In genomic region chr4:111671756-111672155, GRCh38 we compare ENCODE assay signal across 25 cellular contexts.
A peak's percentile ranks its signal among the peaks of the same experiment; 100 is the strongest.
DNase-seq lines count a peak whose midpoint lies in the region; ATAC-seq, FAIRE-seq and TF ChIP-seq lines count a peak whose summit lies in the region.
"Had no signal": no experiment of that assay in that cellular context is flagged by ENCODE, and none has a peak within 500 bp of the region (broad histone marks: within the 10 kb centered on the region; RNA-seq: fewer than 3 reads in every experiment).

No MANE protein-coding gene starts in this region.

- H3K4me3 ChIP-seq in A673 (ENCODE audit: low read depth, low read length, poor library complexity, severe bottlenecking), result no peak overlapping the region
- no peak overlapping the region for H3K4me3 ChIP-seq in HAP-1
- no peak overlapping the region for H3K4me3 ChIP-seq in neural progenitor cell
- H3K4me3 ChIP-seq: GM12878, GM23248 had no signal

- H3K27me3 Mint-ChIP-seq in neural progenitor cell (ENCODE audit: insufficient read depth, low read depth), result peaks cover 11% of the 10 kb centered on the region
- H3K27me3 Mint-ChIP-seq: CD4-positive, alpha-beta memory T cell had no signal

- H3K27me3 ChIP-seq in A673 (replicated peaks; ENCODE audit: insufficient read depth, low read depth, low read length, poor library complexity) (no peaks in the 10 kb centered on the region), HAP-1 (ENCODE audit: low read depth) (no peaks in the 10 kb centered on the region), neural progenitor cell (no peaks in the 10 kb centered on the region)

- peak; percentile 63 for DNase-seq in A673 (ENCODE audit: low spot score)
- peak; percentile 24 to 87 for DNase-seq in HAP-1 (ENCODE audit: low spot score in 2 of 2)
- peak; percentile 96 for DNase-seq in NCI-H82 treated with DMSO at 0.1 percent for 48 hours (lab: John Stamatoyannopoulos, UW; ENCODE audit: unreplicated experiment)
- DNase-seq in neural progenitor cell (ENCODE audit: low spot score), result no peak
- DNase-seq in GM12892 (ENCODE audit: insufficient read length), result no peak
- no peak for DNase-seq in activated naive CD4-positive, alpha-beta T cell treated with Interleukin-2 at 50 U/mL for 16 hours
- DNase-seq: ACHN; C1 segment of cervical spinal cord; Calu3; CD4-positive, alpha-beta memory T cell; COR-L47; DMS 273 treated with DMSO at 0.1 percent for 48 hours; DMS79; EL; GDM1; GM23248; H7 had no signal

- no peak for FAIRE-seq in GM12892 (lab: Jason Lieb, UNC)
- FAIRE-seq: A204.1, GM12878, GM18507, H1 had no signal

- no peaks in the 10 kb centered on the region for H3K79me2 ChIP-seq in neural progenitor cell (ENCODE audit: low read depth)

- no peak overlapping the region for H3K4me3 Mint-ChIP-seq in neural progenitor cell
- H3K4me3 Mint-ChIP-seq: CD4-positive, alpha-beta memory T cell had no signal

- intact Hi-C loops in A673 (cut with micrococcal nuclease; ENCODE audit: unreplicated experiment), result no loop called here

- H3K4me1 ChIP-seq in A673 (ENCODE audit: insufficient read depth, low read length, poor library complexity, severe bottlenecking) (peaks cover 21% of the 10 kb centered on the region), HAP-1 (peaks cover 10% of the 10 kb centered on the region), neural progenitor cell (peaks cover 10% of the 10 kb centered on the region)

- TF ChIP-seq CTCF in A673 (conservative IDR thresholded peaks at IDR 0.05; ENCODE audit: low read depth, low read length), result no peak
- TF ChIP-seq CTCF in neural progenitor cell (IDR thresholded peaks at IDR 0.05), result no peak

- no TSS peak for BruUV-seq in A673 (replicated peaks; lab: Mats Ljungman, UMichigan)

- no peak overlapping the region for H2AFZ ChIP-seq in neural progenitor cell (replicated peaks)
- H2AFZ ChIP-seq: GM23248 had no signal

- CTCF ChIA-PET in A673 (lab: Charles Lee), result no interaction called here

- no peak overlapping the region for H3K9ac ChIP-seq in neural progenitor cell
- H3K9ac ChIP-seq: GM23248 had no signal

- ATAC-seq in HG02678 (IDR thresholded peaks at IDR 0.05; ENCODE audit: unreplicated experiment) (no peak), HG03378 (IDR thresholded peaks at IDR 0.05; ENCODE audit: unreplicated experiment) (no peak)
- ATAC-seq: GM12878, HCT116 had no signal

- H3K27ac Mint-ChIP-seq in neural progenitor cell, result no peak overlapping the region
- H3K27ac Mint-ChIP-seq: CD4-positive, alpha-beta memory T cell had no signal

- no peaks in the 10 kb centered on the region for H3F3A ChIP-seq in neural progenitor cell (ENCODE audit: low read depth)

- TF ChIP-seq POLR2A in GM12892 (IDR thresholded peaks at IDR 0.05; ENCODE audit: low read depth, low read length), result no peak

- no peaks in the 10 kb centered on the region for H3K36me3 Mint-ChIP-seq in neural progenitor cell
- H3K36me3 Mint-ChIP-seq: CD4-positive, alpha-beta memory T cell had no signal

- peak overlapping the region; percentile 45 for H3K4me2 ChIP-seq in neural progenitor cell

- H3K9me3 Mint-ChIP-seq in neural progenitor cell, result no peaks in the 10 kb centered on the region

- H3K9me3 ChIP-seq in A673 (ENCODE audit: low read depth, low read length, poor library complexity, severe bottlenecking) (no peaks in the 10 kb centered on the region), HAP-1 (no peaks in the 10 kb centered on the region), neural progenitor cell (ENCODE audit: low read depth) (no peaks in the 10 kb centered on the region)

- H3K36me3 ChIP-seq in A673 (ENCODE audit: insufficient read depth, low read length, poor library complexity, severe bottlenecking) (no peaks in the 10 kb centered on the region), HAP-1 (replicated peaks) (no peaks in the 10 kb centered on the region), neural progenitor cell (no peaks in the 10 kb centered on the region)

- POLR2A ChIA-PET in A673 (lab: Charles Lee; ENCODE audit: low non-redundant PET), result no interaction called here

- in situ Hi-C loops in HAP-1 (cut with MboI; ENCODE audit: low sequenced_read_pairs), result no loop called here

- H3K4me1 Mint-ChIP-seq in neural progenitor cell, result peaks cover 20% of the 10 kb centered on the region
- H3K4me1 Mint-ChIP-seq: CD4-positive, alpha-beta memory T cell had no signal

- H3K27ac ChIP-seq in A673 (ENCODE audit: low read depth, low read length, poor library complexity, severe bottlenecking) (no peak overlapping the region), neural progenitor cell (no peak overlapping the region)
- H3K27ac ChIP-seq: 22Rv1, GM23248 had no signal

- no peaks in the 10 kb centered on the region for H4K20me1 ChIP-seq in neural progenitor cell (ENCODE audit: low read depth)

Comparison
In these comparisons a context has a peak if more than half of its experiments do, and no peak if none do; other contexts are left out.
1. DNase-seq: peak in A673 (single experiment), HAP-1 (2 of 2) and NCI-H82 treated with DMSO at 0.1 percent for 48 hours (single experiment); none in neural progenitor cell (single experiment), GM12892 (single experiment) and activated naive CD4-positive, alpha-beta T cell treated with Interleukin-2 at 50 U/mL for 16 hours (single experiment).